Comparison of ENCODE assay signal across 23 cellular contexts in genomic region chr11:111444040-111444439, GRCh38.
"Had no signal": no experiment of that assay in that cellular context is flagged by ENCODE, and none has a peak within 500 bp of the region (broad histone marks: within the 10 kb centered on the region; RNA-seq: fewer than 3 reads in every experiment).

No MANE protein-coding gene starts in this region.

- H3K27ac ChIP-seq: spleen, tibial nerve had no signal

- H3K36me3 ChIP-seq: spleen, tibial nerve had no signal

- H3K4me3 ChIP-seq: spleen, tibial nerve had no signal

- H3K27me3 ChIP-seq: spleen, tibial nerve had no signal

- DNase-seq: activated CD4-positive, alpha-beta memory T cell treated with anti-CD3 and anti-CD28 coated beads for 36 hours; activated CD4-positive, alpha-beta T cell treated with anti-CD3 and anti-CD28 coated beads, Interleukin-2, amount 10 ng/mL, durations not matched to agents 24 days and 14 days; activated CD4-positive, CD25-positive, alpha-beta regulatory T cell treated with anti-CD3 and anti-CD28 coated beads, Interleukin-2, amount 50 U/mL, for 72 hours; activated CD8-positive, alpha-beta memory T cell treated with anti-CD3 and anti-CD28 coated beads, Interleukin-2, amount 50 U/mL, for 4 hours; activated gamma-delta T cell treated with Interleukin-2 at 50 U/mL for 16 hours; activated naive CD4-positive, alpha-beta T cell treated with anti-CD3 and anti-CD28 coated beads, Interleukin-2, amount 50 U/mL, for 16 hours; activated T-cell treated with anti-CD3 and anti-CD28 coated beads, Interleukin-2, amount 50 U/mL, for 1 hour; amygdala; central memory CD4-positive, alpha-beta T cell; foreskin fibroblast; head of caudate nucleus; hypothalamus; immature natural killer cell; kidney; left colon; mammary epithelial cell; posterior cingulate gyrus; right cardiac atrium; spleen; stimulated activated naive CD4-positive, alpha-beta T cell treated with Interleukin-2 at 50 U/mL for 16 hours had no signal

- H3K9me3 ChIP-seq: spleen, tibial nerve had no signal

- ATAC-seq: activated T-helper 17 cell treated with anti-CD3 and anti-CD28 coated beads, Interleukin-2, amount 50 U/mL, for 72 hours; esophagus mucosa; left colon; right cardiac atrium had no signal
